11 cellular contexts compared by ENCODE assay signal in genomic region chr6:80174931-80175572, GRCh38.
A peak's percentile ranks its signal among the peaks of the same experiment; 100 is the strongest.
DNase-seq lines count a peak whose midpoint lies in the region; ATAC-seq and FAIRE-seq lines count a peak whose summit lies in the region.
"Had no signal": no experiment of that assay in that cellular context is flagged by ENCODE, and none has a peak within 500 bp of the region (broad histone marks: within the 10 kb centered on the region; RNA-seq: fewer than 3 reads in every experiment).

No MANE protein-coding gene starts in this region.

- peak; percentile 48 for FAIRE-seq in RCC 7860 (lab: Jason Lieb, UNC)

- no peak overlapping the region for H3K4me3 ChIP-seq in skeletal muscle cell (ENCODE audit: low read depth, low read length)

- ATAC-seq in GM18907 (IDR thresholded peaks at IDR 0.05; ENCODE audit: unreplicated experiment): peak; percentile 75
- peak; percentile 65 for ATAC-seq in HG03159 (IDR thresholded peaks at IDR 0.05; ENCODE audit: unreplicated experiment)

- DNase-seq in RCC 7860 (ENCODE audit: low spot score) (peak; percentile 7), skeletal muscle cell (ENCODE audit: low read depth) (peak; percentile 70), iPS-NIHi7 (ENCODE audit: extremely low spot score) (no peak), COLO668 (lab: John Stamatoyannopoulos, UW; ENCODE audit: unreplicated experiment) (no peak), NCI-H2171 treated with DMSO at 0.1 percent for 48 hours (lab: John Stamatoyannopoulos, UW) (no peak)
- DNase-seq: activated CD4-positive, alpha-beta T cell treated with anti-CD3 and anti-CD28 coated beads for 1 hour; H7; stimulated activated CD4-positive, alpha-beta T cell treated with anti-CD3 and anti-CD28 coated beads, Interleukin-4, amount 100 ng/mL, for 4 hours; substantia nigra had no signal

Comparison
In these comparisons a context has a peak if more than half of its experiments do, and no peak if none do; other contexts are left out.
1. DNase-seq: peak in RCC 7860 (single experiment) and skeletal muscle cell (single experiment); none in iPS-NIHi7 (single experiment), COLO668 (single experiment) and NCI-H2171 treated with DMSO at 0.1 percent for 48 hours (single experiment).